8 cellular contexts compared by ENCODE assay signal in genomic region chr4:151408630-151409469, GRCh38. TPM values are rescaled to one million over a fixed set of nuclear protein-coding genes. Genes with fewer than 3 reads are reported as not detected.
DNase-seq lines count a peak whose midpoint lies in the region; ATAC-seq, FAIRE-seq and TF ChIP-seq lines count a peak whose summit lies in the region.

Gene FHIP1A, plus strand, starts transcription at chr4:151409176. Its CDS starts 157,084 bp downstream, at chr4:151566260.

- H3K27me3 ChIP-seq in WERI-Rb-1 (ENCODE audit: insufficient read depth, low read depth, severe bottlenecking) (no peaks in the 10 kb centered on the region), bronchial epithelial cell (ENCODE audit: control insufficient read depth, insufficient read depth, low read length) (no peaks in the 10 kb centered on the region)

- H3K9me3 ChIP-seq in WERI-Rb-1 (ENCODE audit: severe bottlenecking): no peaks in the 10 kb centered on the region

- no peak for FAIRE-seq in bronchial epithelial cell (lab: Jason Lieb, UNC)

- TF ChIP-seq CTCF in WERI-Rb-1 (IDR thresholded peaks at IDR 0.05; ENCODE audit: low read depth, low read length) (peak; percentile 25), bronchial epithelial cell (IDR thresholded peaks at IDR 0.05; ENCODE audit: insufficient read depth, low read length, severe bottlenecking) (peak; percentile 27)

- H3K4me3 ChIP-seq in WERI-Rb-1 (ENCODE audit: low read depth, low read length) (peak within 1 kb of the TSS; percentile 61), bronchial epithelial cell (ENCODE audit: low read depth, low read length) (peak within 1 kb of the TSS; percentile 83)

- peak within 1 kb of the TSS; percentile 64 for H3K27ac ChIP-seq in WERI-Rb-1

- DNase-seq in NCI-H128 (lab: John Stamatoyannopoulos, UW; ENCODE audit: unreplicated experiment) (peak; percentile 89), WERI-Rb-1 (peak; percentile 95), bronchial epithelial cell (ENCODE audit: low read depth) (peak; percentile 90), iris pigment epithelial cell (ENCODE audit: low read depth) (peak; percentile 65), mesenteric fat pad (ENCODE audit: low spot score) (no peak)
- peak; percentile 85 for DNase-seq in stimulated activated CD4-positive, alpha-beta T cell treated with anti-CD3 and anti-CD28 coated beads, Interleukin-15, amount 100 ng/mL, for 24 hours

- ATAC-seq in GM18498 (IDR thresholded peaks at IDR 0.05; ENCODE audit: unreplicated experiment) (peak; percentile 70), HG02610 (IDR thresholded peaks at IDR 0.05; ENCODE audit: unreplicated experiment) (peak; percentile 92)

- H3K36me3 ChIP-seq in WERI-Rb-1 (peaks cover 3% of the 10 kb centered on the region; the same call in 1 of the 2 replicates), bronchial epithelial cell (ENCODE audit: control insufficient read depth, insufficient read depth, low read length) (no peaks in the 10 kb centered on the region)

RNA-seq across cellular contexts. Expression of gene FHIP1A, which starts in this region (rescaled TPM):
- total RNA-seq in bronchial epithelial cell: 20.8 and 25.2 TPM in 2 replicates
- 0.10 TPM for total RNA-seq in mesenteric fat pad

Comparison
In these comparisons a context has a peak if more than half of its experiments do, and no peak if none do; other contexts are left out.
1. RNA of gene FHIP1A (total RNA-seq): 20.8 to 25.2 TPM in bronchial epithelial cell; 0.10 TPM in mesenteric fat pad (single experiment); every median in the first group is over 10 times any median in the second.